8 cellular contexts compared by ENCODE assay signal in the genomic region with DNA sequence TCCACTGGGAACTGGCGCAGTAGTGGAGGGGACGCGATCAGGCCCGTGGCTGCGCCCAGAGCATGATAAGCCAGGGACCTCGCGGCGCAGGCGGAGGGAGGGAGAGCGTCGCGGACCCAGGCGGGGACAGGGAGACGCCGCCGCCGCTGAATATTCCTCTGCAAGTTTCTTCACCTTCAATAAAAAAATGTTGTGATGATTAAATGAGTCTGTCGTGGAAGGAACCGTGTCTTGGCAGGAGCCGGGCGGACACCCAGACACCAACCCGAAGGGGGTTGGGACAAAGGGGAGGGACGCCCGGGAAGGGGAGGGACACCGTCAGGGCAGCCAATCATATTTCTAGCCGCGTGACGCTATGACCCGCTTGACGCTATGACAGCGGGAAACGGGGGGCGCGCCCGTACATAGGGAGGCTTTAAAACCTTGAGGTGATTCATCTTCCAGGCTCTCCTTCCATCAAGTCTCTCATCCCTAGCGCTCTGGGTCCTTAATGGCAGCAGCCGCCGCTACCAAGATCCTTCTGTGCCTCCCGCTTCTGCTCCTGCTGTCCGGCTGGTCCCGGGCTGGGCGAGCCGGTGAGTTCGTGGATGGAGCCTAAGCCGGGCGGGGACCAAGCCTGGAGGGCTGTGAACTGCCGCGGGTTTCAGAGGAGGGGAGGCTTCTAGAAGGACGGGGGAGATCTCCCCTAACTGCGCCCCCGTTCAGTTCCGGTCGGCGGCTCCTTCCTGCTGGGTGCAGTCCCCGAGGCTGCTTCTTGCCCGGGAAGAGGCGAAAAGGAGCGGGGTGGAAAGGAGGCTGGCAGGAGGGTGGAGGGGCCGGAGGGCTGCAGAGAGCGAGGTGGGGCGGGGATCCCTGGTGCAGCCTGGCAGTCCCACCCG. TPM values are rescaled to one million over a fixed set of nuclear protein-coding genes. Genes with fewer than 3 reads are reported as not detected.
DNase-seq lines count a peak whose midpoint lies in the region; ATAC-seq and TF ChIP-seq lines count a peak whose summit lies in the region.

A gene with protein sequence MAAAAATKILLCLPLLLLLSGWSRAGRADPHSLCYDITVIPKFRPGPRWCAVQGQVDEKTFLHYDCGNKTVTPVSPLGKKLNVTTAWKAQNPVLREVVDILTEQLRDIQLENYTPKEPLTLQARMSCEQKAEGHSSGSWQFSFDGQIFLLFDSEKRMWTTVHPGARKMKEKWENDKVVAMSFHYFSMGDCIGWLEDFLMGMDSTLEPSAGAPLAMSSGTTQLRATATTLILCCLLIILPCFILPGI (plus strand): TSS at position 432 of the 878 bp plus-strand sequence. CDS start 59 bp downstream, at position 491.

- POLR2A ChIA-PET in CD4-positive, alpha-beta T cell (lab: Charles Lee) = no interaction called here
- POLR2A ChIA-PET in activated CD4-positive, alpha-beta memory T cell treated with anti-CD3 and anti-CD28 coated beads, Interleukin-2, amount 10 ng/mL, durations not matched to agents 7 days and 5 days (lab: Charles Lee) = no interaction called here

- H3K4me3 ChIP-seq in duodenal mucosa (ENCODE audit: low read depth in 1 of 2, low read length in 2 of 2) (peak within 1 kb of the TSS; percentile 60 to 70), lower leg skin (ENCODE audit: low read depth, poor library complexity, severe bottlenecking) (peak within 1 kb of the TSS; percentile 37)

- H3K27me3 ChIP-seq in CD4-positive, alpha-beta T cell (ENCODE audit: control insufficient read depth, insufficient read depth, low read length) = peaks cover 41% of the 10 kb centered on the region
- H3K27me3 ChIP-seq in duodenal mucosa (ENCODE audit: control insufficient read depth in 1 of 2, insufficient read depth in 2 of 2, low read length in 2 of 2) = peaks cover 46 to 53% of the 10 kb centered on the region in 2 donors

- no peaks in the 10 kb centered on the region for H3K36me3 Mint-ChIP-seq in CD4-positive, alpha-beta T cell (ENCODE audit: low read depth)
- H3K36me3 Mint-ChIP-seq in activated CD4-positive, alpha-beta memory T cell treated with anti-CD3 and anti-CD28 coated beads, Interleukin-2, amount 10 ng/mL, durations not matched to agents 7 days and 5 days (ENCODE audit: low read depth) = peaks cover 3% of the 10 kb centered on the region

- peak; percentile 88 for ATAC-seq in CD4-positive, alpha-beta T cell (ENCODE audit: poor library complexity)
- ATAC-seq in HG03432 (IDR thresholded peaks at IDR 0.05; ENCODE audit: unreplicated experiment) = peak; percentile 50

- peak within 1 kb of the TSS; percentile 88 for H3K4me3 Mint-ChIP-seq in CD4-positive, alpha-beta T cell
- H3K4me3 Mint-ChIP-seq in activated CD4-positive, alpha-beta memory T cell treated with anti-CD3 and anti-CD28 coated beads, Interleukin-2, amount 10 ng/mL, durations not matched to agents 7 days and 5 days = peak within 1 kb of the TSS; percentile 92

- peaks cover 12 to 19% of the 10 kb centered on the region in 2 donors for H3K4me1 ChIP-seq in duodenal mucosa (ENCODE audit: control insufficient read depth in 1 of 2, insufficient read depth in 2 of 2, low read length in 2 of 2)

- H3K27ac ChIP-seq in CD4-positive, alpha-beta T cell (ENCODE audit: low read depth, low read length) = no peak within 1 kb of the TSS
- no peak within 1 kb of the TSS for H3K27ac ChIP-seq in duodenal mucosa (ENCODE audit: low read depth, low read length)

- DNase-seq in CD4-positive, alpha-beta T cell = peak; percentile 75 to 91 (median 82)
- DNase-seq in NCI-H774 (lab: John Stamatoyannopoulos, UW) = peak; percentile 69
- peak; percentile 90 for DNase-seq in activated CD4-positive, alpha-beta memory T cell treated with anti-CD3 and anti-CD28 coated beads, Interleukin-2, amount 10 ng/mL, durations not matched to agents 7 days and 5 days
- peak; percentile 77 to 97 for DNase-seq in lower leg skin (ENCODE audit: low spot score in 2 of 2)
- DNase-seq in stimulated activated CD4-positive, alpha-beta T cell treated with anti-CD3 and anti-CD28 coated beads, Interleukin-2, amount 100 ng/mL, for 48 hours = peak; percentile 72 to 76
- DNase-seq in mesenteric fat pad (ENCODE audit: low spot score) = no peak

- H3K27ac Mint-ChIP-seq in CD4-positive, alpha-beta T cell = peak within 1 kb of the TSS; percentile 78
- H3K27ac Mint-ChIP-seq in activated CD4-positive, alpha-beta memory T cell treated with anti-CD3 and anti-CD28 coated beads, Interleukin-2, amount 10 ng/mL, durations not matched to agents 7 days and 5 days = peak within 1 kb of the TSS; percentile 61

- TF ChIP-seq CTCF in CD4-positive, alpha-beta T cell (IDR thresholded peaks at IDR 0.05) = no peak
- TF ChIP-seq CTCF in lower leg skin (IDR thresholded peaks at IDR 0.05) = no peak

- CTCF ChIA-PET in CD4-positive, alpha-beta T cell (lab: Charles Lee) = no interaction called here
- CTCF ChIA-PET in activated CD4-positive, alpha-beta memory T cell treated with anti-CD3 and anti-CD28 coated beads, Interleukin-2, amount 10 ng/mL, durations not matched to agents 7 days and 5 days (lab: Charles Lee) = interaction anchor here (1.0 kb wide), 1 partner anchor 75 kb away, joined by 4 read pairs; no protein-coding TSS in a partner anchor

- no peaks in the 10 kb centered on the region for H3K36me3 ChIP-seq in duodenal mucosa (ENCODE audit: control insufficient read depth in 1 of 2, insufficient read depth in 2 of 2, low read length in 2 of 2)

- H3K9me3 Mint-ChIP-seq in CD4-positive, alpha-beta T cell = no peaks in the 10 kb centered on the region
- no peaks in the 10 kb centered on the region for H3K9me3 Mint-ChIP-seq in activated CD4-positive, alpha-beta memory T cell treated with anti-CD3 and anti-CD28 coated beads, Interleukin-2, amount 10 ng/mL, durations not matched to agents 7 days and 5 days

- intact Hi-C loops in CD4-positive, alpha-beta T cell (cut with DNase I, micrococcal nuclease) = no loop called here
- intact Hi-C loops in lower leg skin (cut with DNase I; ENCODE audit: low total_unique reads) = loop anchor here (5.0 kb wide), 1 partner anchor 65 kb away; no protein-coding TSS in a partner anchor

- WGBS in lower leg skin, 2 donors = 1 to 2% methylated on average over 58 to 62 of the region's 62 CpGs

- H3K9ac ChIP-seq in duodenal mucosa (ENCODE audit: low read depth in 1 of 2, low read length in 2 of 2) = peak within 1 kb of the TSS in 1 of 2 donors; percentile 18

- H3K4me1 Mint-ChIP-seq in CD4-positive, alpha-beta T cell (ENCODE audit: low read depth) = peaks cover 33% of the 10 kb centered on the region
- peaks cover 42% of the 10 kb centered on the region for H3K4me1 Mint-ChIP-seq in activated CD4-positive, alpha-beta memory T cell treated with anti-CD3 and anti-CD28 coated beads, Interleukin-2, amount 10 ng/mL, durations not matched to agents 7 days and 5 days

- peaks cover 60% of the 10 kb centered on the region for H3K27me3 Mint-ChIP-seq in CD4-positive, alpha-beta T cell
- peaks cover 75% of the 10 kb centered on the region for H3K27me3 Mint-ChIP-seq in activated CD4-positive, alpha-beta memory T cell treated with anti-CD3 and anti-CD28 coated beads, Interleukin-2, amount 10 ng/mL, durations not matched to agents 7 days and 5 days

- no peak for TF ChIP-seq POLR2A in lower leg skin (IDR thresholded peaks at IDR 0.05)

- no peaks in the 10 kb centered on the region for H3K9me3 ChIP-seq in CD4-positive, alpha-beta T cell (ENCODE audit: control insufficient read depth, low read length)
- H3K9me3 ChIP-seq in duodenal mucosa (ENCODE audit: control insufficient read depth in 1 of 2, low read length in 2 of 2) = no peaks in the 10 kb centered on the region

RNA-seq across cellular contexts. Expression of the gene that starts here (rescaled TPM):
- total RNA-seq in CD4-positive, alpha-beta T cell = 1 to 10 TPM; 1.8 to 1.9 TPM
- 1 to 10 TPM; 1.5 to 1.8 TPM for total RNA-seq in activated CD4-positive, alpha-beta memory T cell treated with anti-CD3 and anti-CD28 coated beads, Interleukin-2, amount 10 ng/mL, durations not matched to agents 7 days and 5 days
- total RNA-seq in lower leg skin (under 1 TPM in 2 of 4 donors, not detected in 2; 0.25 to 0.68 TPM), mesenteric fat pad (0.96 TPM)

Comparison
In these comparisons a context has a peak if more than half of its experiments do, and no peak if none do; other contexts are left out.
1. Peak in DNase-seq and H3K4me3 ChIP-seq in lower leg skin; RNA of the gene not detected or under 1 TPM.